1 cellular context compared by ENCODE assay signal in the genomic region with DNA sequence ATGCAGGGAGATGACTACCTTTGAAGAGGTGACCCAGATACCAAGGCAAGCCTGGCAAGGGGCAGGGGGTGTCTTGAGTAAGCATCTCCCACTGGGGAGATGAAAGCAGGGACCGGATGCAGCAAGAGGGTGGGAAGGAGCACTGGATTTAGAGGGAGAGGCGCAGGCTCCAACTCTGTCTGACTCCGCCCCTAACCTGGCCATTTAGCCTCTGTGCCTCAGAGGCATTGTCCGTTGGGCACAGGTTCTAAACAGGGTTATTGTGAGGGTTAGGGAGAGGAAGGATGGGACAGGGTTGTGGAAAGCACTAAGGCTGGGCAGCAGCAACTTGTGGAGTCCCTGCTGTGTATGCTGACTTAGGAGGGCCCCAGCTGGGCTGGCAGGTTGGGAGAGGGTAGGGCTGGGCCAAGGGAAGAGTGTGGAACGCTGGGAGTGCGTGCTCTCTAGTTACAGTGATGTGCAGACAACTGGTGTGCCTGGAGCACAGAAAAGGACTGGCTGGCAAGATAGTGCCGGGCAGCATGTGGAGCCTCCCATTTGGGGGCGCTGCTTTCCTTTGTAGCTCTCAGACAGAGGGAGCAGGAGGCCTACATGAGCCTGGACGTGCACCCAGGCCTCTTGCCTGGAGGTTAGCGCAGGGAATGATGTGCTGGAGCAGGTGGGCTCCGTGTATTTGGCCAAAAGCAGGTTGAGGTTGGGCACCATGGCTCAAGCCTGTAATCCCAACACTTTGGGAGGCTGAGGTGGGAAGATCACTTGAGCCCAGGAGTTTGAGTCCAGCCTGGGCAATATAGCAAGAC.
TF ChIP-seq lines count a peak whose summit lies in the region.

No MANE protein-coding gene starts in this region.

TF ChIP-seq in GM12878, 131 proteins besides CTCF, POLR2A, EP300 and RAD21:
- no peak for TF ChIP-seq NR2C1 (IDR thresholded peaks at IDR 0.05)
- TF ChIP-seq ZNF217 (IDR thresholded peaks at IDR 0.05) = no peak
- TF ChIP-seq, protein P1, sequence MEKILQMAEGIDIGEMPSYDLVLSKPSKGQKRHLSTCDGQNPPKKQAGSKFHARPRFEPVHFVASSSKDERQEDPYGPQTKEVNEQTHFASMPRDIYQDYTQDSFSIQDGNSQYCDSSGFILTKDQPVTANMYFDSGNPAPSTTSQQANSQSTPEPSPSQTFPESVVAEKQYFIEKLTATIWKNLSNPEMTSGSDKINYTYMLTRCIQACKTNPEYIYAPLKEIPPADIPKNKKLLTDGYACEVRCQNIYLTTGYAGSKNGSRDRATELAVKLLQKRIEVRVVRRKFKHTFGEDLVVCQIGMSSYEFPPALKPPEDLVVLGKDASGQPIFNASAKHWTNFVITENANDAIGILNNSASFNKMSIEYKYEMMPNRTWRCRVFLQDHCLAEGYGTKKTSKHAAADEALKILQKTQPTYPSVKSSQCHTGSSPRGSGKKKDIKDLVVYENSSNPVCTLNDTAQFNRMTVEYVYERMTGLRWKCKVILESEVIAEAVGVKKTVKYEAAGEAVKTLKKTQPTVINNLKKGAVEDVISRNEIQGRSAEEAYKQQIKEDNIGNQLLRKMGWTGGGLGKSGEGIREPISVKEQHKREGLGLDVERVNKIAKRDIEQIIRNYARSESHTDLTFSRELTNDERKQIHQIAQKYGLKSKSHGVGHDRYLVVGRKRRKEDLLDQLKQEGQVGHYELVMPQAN (conservative IDR thresholded peaks at IDR 0.05) = 0 out of 2 replicates have a peak, but pooled peaks have one; percentile 6
- 0 out of 4 replicates have a peak, but pooled peaks of 1 of the 2 experiments have one; percentile 9 for TF ChIP-seq ETV6 (conservative IDR thresholded peaks at IDR 0.05 in 1 of 2, IDR thresholded peaks at IDR 0.05 in 1 of 2; ENCODE audit: borderline replicate concordance in 1 of 2, low read depth in 1 of 2)
TF ChIP-seq in GM12878: peak in this region for 2.
